ENCODE assay signal across 13 cellular contexts in genomic region chr20:7924692-7925091, GRCh38. TPM values are rescaled to one million over a fixed set of nuclear protein-coding genes. Genes with fewer than 3 reads are reported as not detected.
DNase-seq lines count a peak whose midpoint lies in the region; ATAC-seq lines count a peak whose summit lies in the region.
"Had no signal": no experiment of that assay in that cellular context is flagged by ENCODE, and none has a peak within 500 bp of the region (broad histone marks: within the 10 kb centered on the region; RNA-seq: fewer than 3 reads in every experiment).

No MANE protein-coding gene starts in this region.

- H3K4me3 ChIP-seq in SJCRH30: no peak overlapping the region
- H3K4me3 ChIP-seq: HAP-1 had no signal

- no peaks in the 10 kb centered on the region for H3K36me3 Mint-ChIP-seq in activated CD4-positive, alpha-beta T cell treated with anti-CD3 and anti-CD28 coated beads for 36 hours (ENCODE audit: low read depth)

- H3K27ac Mint-ChIP-seq in activated CD4-positive, alpha-beta T cell treated with anti-CD3 and anti-CD28 coated beads for 36 hours: no peak overlapping the region

- intact Hi-C loops in activated CD4-positive, alpha-beta T cell treated with anti-CD3 and anti-CD28 coated beads for 36 hours (cut with DNase I, micrococcal nuclease): no loop called here

- ATAC-seq in activated CD4-positive, alpha-beta T cell treated with anti-CD3 and anti-CD28 coated beads for 36 hours: no peak

- H3K27ac ChIP-seq in SJCRH30: peak overlapping the region; percentile 41

- H3K9me3 Mint-ChIP-seq in activated CD4-positive, alpha-beta T cell treated with anti-CD3 and anti-CD28 coated beads for 36 hours (ENCODE audit: low read depth): no peaks in the 10 kb centered on the region
- H3K9me3 Mint-ChIP-seq: central memory CD8-positive, alpha-beta T cell had no signal

- CTCF ChIA-PET in activated CD4-positive, alpha-beta T cell treated with anti-CD3 and anti-CD28 coated beads for 36 hours (lab: Charles Lee): interaction anchor here (1.0 kb wide), 1 partner anchor 12 kb away, joined by 5 read pairs; no protein-coding TSS in a partner anchor

- no peaks in the 10 kb centered on the region for H3K4me1 Mint-ChIP-seq in activated CD4-positive, alpha-beta T cell treated with anti-CD3 and anti-CD28 coated beads for 36 hours
- H3K4me1 Mint-ChIP-seq: central memory CD8-positive, alpha-beta T cell had no signal

- H3K9me3 ChIP-seq in SJCRH30 (replicated peaks): no peaks in the 10 kb centered on the region
- H3K9me3 ChIP-seq: HAP-1 had no signal

- POLR2A ChIA-PET in activated CD4-positive, alpha-beta T cell treated with anti-CD3 and anti-CD28 coated beads for 36 hours (lab: Charles Lee): no interaction called here

- H3K36me3 ChIP-seq in SJCRH30: no peaks in the 10 kb centered on the region
- H3K36me3 ChIP-seq: HAP-1 had no signal

- no peaks in the 10 kb centered on the region for H3K27me3 Mint-ChIP-seq in activated CD4-positive, alpha-beta T cell treated with anti-CD3 and anti-CD28 coated beads for 36 hours

- H3K27me3 ChIP-seq in SJCRH30: no peaks in the 10 kb centered on the region

- H3K4me1 ChIP-seq in SJCRH30: peaks cover 13% of the 10 kb centered on the region
- H3K4me1 ChIP-seq: HAP-1 had no signal

- no peak overlapping the region for H3K4me3 Mint-ChIP-seq in activated CD4-positive, alpha-beta T cell treated with anti-CD3 and anti-CD28 coated beads for 36 hours
- H3K4me3 Mint-ChIP-seq: central memory CD8-positive, alpha-beta T cell had no signal

- peak; percentile 6 to 18 for DNase-seq in SHP77 (lab: John Stamatoyannopoulos, UW)
- DNase-seq in SHP77 treated with DMSO at 0.1 percent for 48 hours (lab: John Stamatoyannopoulos, UW): no peak
- peak; percentile 55 to 80 for DNase-seq in SJCRH30
- peak; percentile 24 for DNase-seq in foreskin melanocyte
- DNase-seq in stromal cell of bone marrow (ENCODE audit: low read depth): peak; percentile 73
- DNase-seq in ureter (ENCODE audit: low spot score): no peak
- DNase-seq in activated CD4-positive, alpha-beta T cell treated with anti-CD3 and anti-CD28 coated beads for 36 hours: no peak
- no peak for DNase-seq in activated gamma-delta T cell (lab: John Stamatoyannopoulos, UW)
- DNase-seq: NK-92 treated with Interleukin-12 subunit alpha and Interleukin-12 subunit beta, amount 100 ng/mL, for 24 hours; small intestine had no signal

RNA-seq across cellular contexts. Expression of gene HAO1, which starts 15.6 kb away (rescaled TPM):
- total RNA-seq in SJCRH30 (2014; rRNA removed; shearing (Covaris generic)): not detected in 2 replicates
- total RNA-seq in ureter: not detected
- not detected for total RNA-seq in activated CD4-positive, alpha-beta T cell treated with anti-CD3 and anti-CD28 coated beads for 36 hours
- total RNA-seq: subcutaneous adipose tissue had no signal

Comparison
In these comparisons a context has a peak if more than half of its experiments do, and no peak if none do; other contexts are left out.
1. DNase-seq: peak in SHP77 (2 of 2), SJCRH30 (2 of 2), foreskin melanocyte (single experiment) and stromal cell of bone marrow (single experiment); none in SHP77 treated with DMSO at 0.1 percent for 48 hours (single experiment), ureter (single experiment), activated CD4-positive, alpha-beta T cell treated with anti-CD3 and anti-CD28 coated beads for 36 hours (single experiment) and activated gamma-delta T cell (single experiment).